Comparison of ENCODE assay signal across 23 cellular contexts in genomic region chr10:105139363-105139762, GRCh38.
DNase-seq lines count a peak whose midpoint lies in the region; ATAC-seq and TF ChIP-seq lines count a peak whose summit lies in the region.
"Had no signal": no experiment of that assay in that cellular context is flagged by ENCODE, and none has a peak within 500 bp of the region (broad histone marks: within the 10 kb centered on the region; RNA-seq: fewer than 3 reads in every experiment).

No MANE protein-coding gene starts in this region.

- peak overlapping the region; percentile 11 for H3K18ac ChIP-seq in neuronal stem cell (ENCODE audit: low read length)

- no peak for TF ChIP-seq CTCF in left ventricle myocardium inferior (IDR thresholded peaks at IDR 0.05; ENCODE audit: borderline replicate concordance)

- no peaks in the 10 kb centered on the region for H3K9me3 ChIP-seq in left ventricle myocardium inferior (replicated peaks)
- H3K9me3 ChIP-seq in neuronal stem cell (replicated peaks in 1 of 2; ENCODE audit: control insufficient read depth in 2 of 2, insufficient read depth in 1 of 2, low read depth in 1 of 2, low read length in 2 of 2) = no peaks in the 10 kb centered on the region
- H3K9me3 ChIP-seq: A549; BE2C; BLaER1 treated with 17β-estradiol and CSF1 and Interleukin-3, amounts not matched to agents 10 nM and 100 nM had no signal

- H3K9ac ChIP-seq in neuronal stem cell (ENCODE audit: low read depth, low read length, poor library complexity) = no peak overlapping the region
- H3K9ac ChIP-seq: BLaER1 treated with 17β-estradiol and CSF1 and Interleukin-3, amounts not matched to agents 10 nM and 100 nM had no signal

- no peak overlapping the region for H2BK15ac ChIP-seq in neuronal stem cell (ENCODE audit: low read length)

- H3K36me3 ChIP-seq in left ventricle myocardium inferior (no peaks in the 10 kb centered on the region), neuronal stem cell (replicated peaks in 1 of 2; ENCODE audit: control insufficient read depth in 2 of 2, insufficient read depth in 2 of 2, low read length in 2 of 2) (no peaks in the 10 kb centered on the region)
- H3K36me3 ChIP-seq: BE2C; BLaER1 treated with 17β-estradiol and CSF1 and Interleukin-3, amounts not matched to agents 10 nM and 100 nM had no signal

- H3K27me3 ChIP-seq in left ventricle myocardium inferior (ENCODE audit: low read depth) = no peaks in the 10 kb centered on the region
- H3K27me3 ChIP-seq in neuronal stem cell (ENCODE audit: control insufficient read depth in 3 of 3, insufficient read depth in 3 of 3, low read depth in 1 of 3, low read length in 3 of 3) = no peaks in the 10 kb centered on the region
- H3K27me3 ChIP-seq: BE2C; BLaER1 treated with 17β-estradiol and CSF1 and Interleukin-3, amounts not matched to agents 10 nM and 100 nM had no signal

- H4K8ac ChIP-seq in neuronal stem cell (ENCODE audit: low read depth, low read length) = no peak overlapping the region

- ATAC-seq in Right ventricle myocardium inferior = peak; percentile 90
- no peak for ATAC-seq in esophagus mucosa
- no peak for ATAC-seq in GM19452 (IDR thresholded peaks at IDR 0.05; ENCODE audit: unreplicated experiment)
- ATAC-seq: A549, GM12878 had no signal

- H4K91ac ChIP-seq in neuronal stem cell (ENCODE audit: low read depth, low read length, poor library complexity) = no peak overlapping the region

- no peak overlapping the region for H3K14ac ChIP-seq in neuronal stem cell (ENCODE audit: low read length)

- H3K4me2 ChIP-seq in neuronal stem cell (ENCODE audit: insufficient read depth, low read length, poor library complexity, severe bottlenecking) = no peak overlapping the region
- H3K4me2 ChIP-seq: A549; BLaER1 treated with 17β-estradiol and CSF1 and Interleukin-3, amounts not matched to agents 10 nM and 100 nM had no signal

- intact Hi-C loops in Right ventricle myocardium inferior (cut with DNase I) = loop anchor here (2.0 to 10.0 kb wide), 5 partner anchors 98 to 603 kb away; no protein-coding TSS in a partner anchor
- intact Hi-C loops in cardiac septum (cut with DNase I) = no loop called here
- intact Hi-C loops in left ventricle myocardium inferior (cut with micrococcal nuclease) = no loop called here

- no CpG with 5 or more reads among the region's 5 CpGs for WGBS in neuronal stem cell (ENCODE audit: extremely low coverage in 2 of 2, insufficient read length in 2 of 2, insufficient replicate concordance in 1 of 2), 2 donors

- H2BK5ac ChIP-seq in neuronal stem cell (ENCODE audit: low read length) = no peak overlapping the region

- H2BK12ac ChIP-seq in neuronal stem cell (ENCODE audit: low read length) = no peak overlapping the region

- H3K27ac ChIP-seq in left ventricle myocardium inferior (replicated peaks) = peak overlapping the region; percentile 68
- H3K27ac ChIP-seq in neuronal stem cell (replicated peaks; ENCODE audit: low read length) = no peak overlapping the region
- H3K27ac ChIP-seq: 22Rv1; A549; BLaER1 treated with 17β-estradiol and CSF1 and Interleukin-3, amounts not matched to agents 10 nM and 100 nM had no signal

- H3K4me3 ChIP-seq in left ventricle myocardium inferior (no peak overlapping the region), neuronal stem cell (ENCODE audit: low read length in 2 of 2) (no peak overlapping the region)
- H3K4me3 ChIP-seq: A549; BLaER1 treated with 17β-estradiol and CSF1 and Interleukin-3, amounts not matched to agents 10 nM and 100 nM; GM12878 had no signal

- no peak overlapping the region for H2AK5ac ChIP-seq in neuronal stem cell (ENCODE audit: low read depth, low read length)

- no peak overlapping the region for H3K23ac ChIP-seq in neuronal stem cell (ENCODE audit: low read depth, low read length, poor library complexity)

- peak overlapping the region; percentile 25 for H2AFZ ChIP-seq in neuronal stem cell (ENCODE audit: low read length)

- no peaks in the 10 kb centered on the region for H3K79me1 ChIP-seq in neuronal stem cell (ENCODE audit: low read depth, low read length)

- H3K4me1 ChIP-seq in left ventricle myocardium inferior (no peaks in the 10 kb centered on the region), neuronal stem cell (ENCODE audit: control insufficient read depth in 2 of 2, insufficient read depth in 1 of 2, low read depth in 1 of 2, low read length in 2 of 2) (peaks cover 4 to 12% of the 10 kb centered on the region in 2 donors)
- H3K4me1 ChIP-seq: A549; BE2C; BLaER1 treated with 17β-estradiol and CSF1 and Interleukin-3, amounts not matched to agents 10 nM and 100 nM had no signal

- no peak overlapping the region for H3K4ac ChIP-seq in neuronal stem cell (ENCODE audit: low read length)

- DNase-seq in Right ventricle myocardium inferior (ENCODE audit: missing footprints) (peak; percentile 50), cardiac septum (ENCODE audit: low spot score) (no peak), astrocyte of the hippocampus (ENCODE audit: low read depth, low spot score) (peak; percentile 13), left ventricle myocardium inferior (peak; percentile 18), neuronal stem cell (ENCODE audit: low spot score) (no peak), activated gamma-delta T cell treated with Interleukin-2 at 50 U/mL for 16 hours (no peak)
- DNase-seq: ACHN; AML-193; BE2C; CD4-positive, alpha-beta T cell; CD8-positive, alpha-beta memory T cell; DMS 273 treated with DMSO at 0.1 percent for 48 hours; DMS79; EL; GDM1; GOT3; HCEC 1CT had no signal

- H2BK120ac ChIP-seq in neuronal stem cell (ENCODE audit: low read depth, low read length) = no peak overlapping the region

Comparison
In these comparisons a context has a peak if more than half of its experiments do, and no peak if none do; other contexts are left out.
1. DNase-seq: peak in Right ventricle myocardium inferior (single experiment), astrocyte of the hippocampus (single experiment) and left ventricle myocardium inferior (single experiment); none in cardiac septum (single experiment), neuronal stem cell (single experiment) and activated gamma-delta T cell treated with Interleukin-2 at 50 U/mL for 16 hours (single experiment).